ENCODE assay signal across 20 cellular contexts in genomic region chr22:25365491-25366261, GRCh38.
A peak's percentile ranks its signal among the peaks of the same experiment; 100 is the strongest.
DNase-seq lines count a peak whose midpoint lies in the region; ATAC-seq and TF ChIP-seq lines count a peak whose summit lies in the region.
"Had no signal": no experiment of that assay in that cellular context is flagged by ENCODE, and none has a peak within 500 bp of the region (broad histone marks: within the 10 kb centered on the region; RNA-seq: fewer than 3 reads in every experiment).

No MANE protein-coding gene starts in this region.

- no peak overlapping the region for H3K4me3 ChIP-seq in RWPE2 (ENCODE audit: severe bottlenecking)
- H3K4me3 ChIP-seq: hepatocyte had no signal

- H3K36me3 Mint-ChIP-seq in CD4-positive, alpha-beta T cell (ENCODE audit: low read depth) = peaks cover 8% of the 10 kb centered on the region

- H3K36me3 ChIP-seq in RWPE2 (ENCODE audit: low read depth) = peaks cover 3% of the 10 kb centered on the region; the same call in 1 of the 2 replicates

- CTCF ChIA-PET in CD4-positive, alpha-beta T cell (lab: Charles Lee) = no interaction called here

- no peak overlapping the region for H3K27ac Mint-ChIP-seq in CD4-positive, alpha-beta T cell
- H3K27ac Mint-ChIP-seq: activated T-helper 2 cell treated with anti-CD3 and anti-CD28 coated beads, Interferon-gamma antibody, Interleukin-2, Interleukin-4, amounts not matched to agents 10 μg/mL and 5 μg/mL and 100 μg/mL, durations not matched to agents 14 hours and 24 hours and 36 hours had no signal

- H3K9me3 ChIP-seq in RWPE2 (ENCODE audit: severe bottlenecking) = no peaks in the 10 kb centered on the region
- no peaks in the 10 kb centered on the region for H3K9me3 ChIP-seq in CD4-positive, alpha-beta T cell (ENCODE audit: control insufficient read depth, low read length)

- peak; percentile 56 for DNase-seq in ELF-1 (ENCODE audit: low read depth, low spot score)
- peak; percentile 43 for DNase-seq in RWPE2 (ENCODE audit: low spot score)
- DNase-seq in left ventricle myocardium superior = peak; percentile 48
- peak; percentile 56 for DNase-seq in retina
- DNase-seq in EL = no peak
- no peak for DNase-seq in CD4-positive, alpha-beta T cell
- no peak for DNase-seq in NCI-H128 (lab: John Stamatoyannopoulos, UW; ENCODE audit: unreplicated experiment)
- DNase-seq: C1 segment of cervical spinal cord; caudate nucleus; DND-41; effector CD4-positive, alpha-beta T cell; HCEC 1CT; islet precursor cell; NCI-H1417; NCI-H226; RPMI8226; small intestine had no signal

- no peak for ATAC-seq in RWPE2 (ENCODE audit: low read depth)
- peak; percentile 29 for ATAC-seq in left ventricle myocardium superior
- no peak for ATAC-seq in GM21528 (IDR thresholded peaks at IDR 0.05; ENCODE audit: low FRiP score, unreplicated experiment)
- no peak for ATAC-seq in CD4-positive, alpha-beta T cell (ENCODE audit: poor library complexity)

- no peaks in the 10 kb centered on the region for H3K4me1 Mint-ChIP-seq in CD4-positive, alpha-beta T cell (ENCODE audit: low read depth)

- H3K4me3 Mint-ChIP-seq in CD4-positive, alpha-beta T cell = no peak overlapping the region

- no peaks in the 10 kb centered on the region for H3K9me3 Mint-ChIP-seq in CD4-positive, alpha-beta T cell
- H3K9me3 Mint-ChIP-seq: activated T-helper 2 cell treated with anti-CD3 and anti-CD28 coated beads, Interferon-gamma antibody, Interleukin-2, Interleukin-4, amounts not matched to agents 10 μg/mL and 5 μg/mL and 100 μg/mL, durations not matched to agents 14 hours and 24 hours and 36 hours had no signal

- no peaks in the 10 kb centered on the region for H3K27me3 ChIP-seq in RWPE2 (ENCODE audit: insufficient read depth, poor library complexity, severe bottlenecking)
- H3K27me3 ChIP-seq in CD4-positive, alpha-beta T cell (ENCODE audit: control insufficient read depth, insufficient read depth, low read length) = no peaks in the 10 kb centered on the region
- H3K27me3 ChIP-seq: hepatocyte had no signal

- no peaks in the 10 kb centered on the region for H3K27me3 Mint-ChIP-seq in CD4-positive, alpha-beta T cell

- H3K4me1 ChIP-seq in RWPE2 (ENCODE audit: insufficient read depth, poor library complexity, severe bottlenecking) = peaks cover 6% of the 10 kb centered on the region

- no peak for TF ChIP-seq CTCF in RWPE2 (IDR thresholded peaks at IDR 0.05; ENCODE audit: poor library complexity, severe bottlenecking)
- TF ChIP-seq CTCF in CD4-positive, alpha-beta T cell (IDR thresholded peaks at IDR 0.05) = no peak

- no peak overlapping the region for H3K27ac ChIP-seq in RWPE2 (ENCODE audit: poor library complexity, severe bottlenecking)
- no peak overlapping the region for H3K27ac ChIP-seq in CD4-positive, alpha-beta T cell (ENCODE audit: low read depth, low read length)
- H3K27ac ChIP-seq: hepatocyte had no signal

- POLR2A ChIA-PET in CD4-positive, alpha-beta T cell (lab: Charles Lee) = no interaction called here

- intact Hi-C loops in left ventricle myocardium superior (cut with micrococcal nuclease) = loop anchor here (10.0 kb wide), 1 partner anchor 59 kb away; no protein-coding TSS in a partner anchor
- intact Hi-C loops in CD4-positive, alpha-beta T cell (cut with DNase I, micrococcal nuclease) = loop anchor here (10.0 kb wide), 2 partner anchors 339 to 409 kb away; no protein-coding TSS in a partner anchor

Comparison
In these comparisons a context has a peak if more than half of its experiments do, and no peak if none do; other contexts are left out.
1. DNase-seq: peak in ELF-1 (single experiment), RWPE2 (single experiment), left ventricle myocardium superior (single experiment) and retina (single experiment); none in EL (single experiment), CD4-positive, alpha-beta T cell (0 of 10) and NCI-H128 (single experiment).